Comparison of ENCODE assay signal across 1 cellular context in the genomic region with DNA sequence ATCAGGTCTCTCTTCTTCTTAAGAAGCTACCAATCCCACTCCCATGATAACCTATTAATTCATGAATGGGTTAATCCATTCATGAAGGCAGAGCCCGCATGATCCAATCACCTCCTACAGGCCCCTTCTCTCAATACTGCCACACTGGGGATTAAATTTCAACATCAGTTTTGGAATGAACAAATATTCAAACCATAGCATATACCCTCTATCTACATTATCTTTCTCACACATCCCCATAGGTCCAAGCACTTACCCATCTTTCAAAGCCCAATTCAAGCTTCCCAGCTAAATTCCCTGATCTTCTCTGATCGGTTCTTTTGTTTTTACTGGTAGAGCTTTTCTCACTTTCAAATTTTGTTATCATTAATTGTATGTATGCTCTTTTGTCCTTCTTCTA.
TF ChIP-seq lines count a peak whose summit lies in the region.

No MANE protein-coding gene starts in this region.

TF ChIP-seq in IMR-90, 13 proteins besides CTCF, POLR2A, EP300 and RAD21:
- TF ChIP-seq SMC3 (IDR thresholded peaks at IDR 0.05; ENCODE audit: low read depth, low read length) (no peak), RCOR1 (IDR thresholded peaks at IDR 0.05; ENCODE audit: insufficient replicate concordance, low read length) (no peak)
TF ChIP-seq in IMR-90: peak in this region for 0.
